8 cellular contexts compared by ENCODE assay signal in the genomic region with DNA sequence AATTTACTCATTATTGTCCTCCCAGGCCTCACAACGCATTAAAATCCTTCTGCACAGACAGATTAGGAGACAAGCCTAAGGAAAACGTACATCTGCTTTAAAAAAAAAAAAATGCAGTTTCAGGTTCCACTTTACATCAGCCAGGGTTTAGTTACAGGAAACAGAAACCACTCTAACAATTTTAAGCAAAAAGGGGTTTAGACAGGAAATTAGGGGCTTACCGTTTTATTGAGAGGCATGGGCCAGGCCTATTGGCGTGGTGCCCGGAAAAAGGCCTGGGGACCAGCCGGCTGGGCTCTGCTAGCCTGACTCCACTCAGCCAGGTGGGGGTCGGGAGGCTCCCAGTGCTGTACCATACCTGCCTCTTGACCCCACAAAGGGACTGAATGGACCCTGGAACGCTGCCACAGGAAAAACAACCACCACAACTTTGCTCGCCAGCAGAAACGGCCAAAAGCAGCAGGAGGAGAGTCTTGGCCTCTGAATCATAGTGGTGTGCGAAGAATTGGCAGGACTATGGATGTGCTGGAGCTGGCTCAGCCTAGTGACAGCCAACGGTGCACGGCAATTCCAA.
DNase-seq lines count a peak whose midpoint lies in the region; ATAC-seq and TF ChIP-seq lines count a peak whose summit lies in the region.

No MANE protein-coding gene starts in this region.

- H3K9me3 ChIP-seq in SU-DHL-6 (ENCODE audit: insufficient read depth, low read length): no peaks in the 10 kb centered on the region
- H3K9me3 ChIP-seq in body of pancreas: no peaks in the 10 kb centered on the region
- no peaks in the 10 kb centered on the region for H3K9me3 ChIP-seq in left lung
- 0 out of 2 replicates have a peak, but pooled peaks cover 3% of the 10 kb centered on the region for H3K9me3 ChIP-seq in Caco-2

- H3K27ac Mint-ChIP-seq in GM23338 (no peak overlapping the region), Caco-2 (ENCODE audit: unreplicated experiment) (no peak overlapping the region)

- H4K20me1 ChIP-seq in GM23338 (replicated peaks; ENCODE audit: insufficient read depth) (no peaks in the 10 kb centered on the region), SU-DHL-6 (ENCODE audit: low read depth, low read length) (no peaks in the 10 kb centered on the region)

- no TSS peak for BruUV-seq in Caco-2 (replicated peaks; lab: Mats Ljungman, UMichigan)

- H3K36me3 Mint-ChIP-seq in GM23338 (ENCODE audit: low read depth) (no peaks in the 10 kb centered on the region), Caco-2 (ENCODE audit: insufficient read depth, unreplicated experiment) (no peaks in the 10 kb centered on the region)

- DNase-seq in GM10248 (ENCODE audit: extremely low spot score) (peak; percentile 61), GM23338 (ENCODE audit: low spot score) (no peak), Kasumi-1 (lab: John Stamatoyannopoulos, UW) (peak; percentile 96 to 97), body of pancreas (peak; percentile 25 to 62 (median 46)), left lung (peak in 1 of 2 donors; percentile 73), Caco-2 (no peak)
- peak; percentile 24 for DNase-seq in stimulated activated CD8-positive, alpha-beta memory T cell treated with anti-CD3 and anti-CD28 coated beads, Interleukin-12 subunit alpha, Interleukin-12 subunit beta, amount 100 ng/mL, for 1 hour (ENCODE audit: low read depth)

- no peak overlapping the region for H3K4me3 Mint-ChIP-seq in GM23338
- no peak overlapping the region for H3K4me3 Mint-ChIP-seq in Caco-2 (ENCODE audit: unreplicated experiment)

- no peaks in the 10 kb centered on the region for H3K79me2 ChIP-seq in GM23338 (replicated peaks; ENCODE audit: insufficient read depth)
- no peaks in the 10 kb centered on the region for H3K79me2 ChIP-seq in SU-DHL-6 (ENCODE audit: insufficient read depth, low read length)

- H3K27me3 Mint-ChIP-seq in GM23338 (ENCODE audit: insufficient read depth, low read depth, poor library complexity) (peaks cover 18% of the 10 kb centered on the region), Caco-2 (ENCODE audit: insufficient read depth, unreplicated experiment) (peaks cover 5% of the 10 kb centered on the region)

- intact Hi-C loops in body of pancreas (cut with DNase I): no loop called here
- intact Hi-C loops in left lung (cut with DNase I): no loop called here
- intact Hi-C loops in Caco-2 (cut with micrococcal nuclease; ENCODE audit: unreplicated experiment): no loop called here

- CTCF ChIA-PET in GM10248 (lab: Yijun Ruan, JAX) (interaction anchor here (1.1 to 1.8 kb wide), 3 partner anchors 10 to 131 kb away, joined by 4 to 6 read pairs (median 4); no protein-coding TSS in a partner anchor), Caco-2 (lab: Charles Lee) (no interaction called here)

- TF ChIP-seq POLR2A in body of pancreas (IDR thresholded peaks at IDR 0.05): no peak

- H3K4me1 Mint-ChIP-seq in GM23338: peaks cover 32% of the 10 kb centered on the region
- H3K4me1 Mint-ChIP-seq in Caco-2 (ENCODE audit: low read depth, unreplicated experiment): peaks cover 7% of the 10 kb centered on the region

- POLR2A ChIA-PET in GM10248 (lab: Yijun Ruan, JAX): no interaction called here
- POLR2A ChIA-PET in Caco-2 (lab: Charles Lee): interaction anchor here (0.5 kb wide), 1 partner anchor 125 kb away, joined by 3 read pairs; a partner anchor contains a TSS

- H3K36me3 ChIP-seq in GM23338 (ENCODE audit: insufficient read depth) (no peaks in the 10 kb centered on the region), SU-DHL-6 (ENCODE audit: low read length) (no peaks in the 10 kb centered on the region), body of pancreas (replicated peaks in 1 of 2; ENCODE audit: insufficient read depth in 1 of 2, low read depth in 2 of 2) (no peaks in the 10 kb centered on the region), left lung (no peaks in the 10 kb centered on the region), Caco-2 (ENCODE audit: control insufficient read depth, insufficient read depth, low read length) (no peaks in the 10 kb centered on the region)

- H3K4me1 ChIP-seq in GM23338 (ENCODE audit: insufficient read depth): peaks cover 19% of the 10 kb centered on the region; the same call in 1 of the 2 replicates
- H3K4me1 ChIP-seq in body of pancreas: peaks cover 6% of the 10 kb centered on the region
- peaks cover 5 to 59% of the 10 kb centered on the region in 2 donors for H3K4me1 ChIP-seq in left lung
- H3K4me1 ChIP-seq in Caco-2: no peaks in the 10 kb centered on the region

- ATAC-seq in GM23338: no peak
- peak; percentile 60 for ATAC-seq in body of pancreas
- ATAC-seq in left lung: peak; percentile 81

- H2AFZ ChIP-seq in GM23338: peak overlapping the region; percentile 45; the same call in 1 of the 2 replicates
- H2AFZ ChIP-seq in SU-DHL-6 (ENCODE audit: low read depth, low read length, severe bottlenecking): peak overlapping the region; percentile 44

- peaks cover 19% of the 10 kb centered on the region for H3K27me3 ChIP-seq in GM23338 (ENCODE audit: insufficient read depth)
- H3K27me3 ChIP-seq in SU-DHL-6 (ENCODE audit: low read length): no peaks in the 10 kb centered on the region
- no peaks in the 10 kb centered on the region for H3K27me3 ChIP-seq in body of pancreas
- no peaks in the 10 kb centered on the region for H3K27me3 ChIP-seq in left lung
- H3K27me3 ChIP-seq in Caco-2 (replicated peaks; ENCODE audit: control insufficient read depth, insufficient read depth, low read length): no peaks in the 10 kb centered on the region; the same call in 1 of the 2 replicates

- no peak overlapping the region for H3K4me2 ChIP-seq in GM23338
- peak overlapping the region; percentile 56 for H3K4me2 ChIP-seq in SU-DHL-6 (ENCODE audit: low read depth, low read length, poor library complexity, severe bottlenecking)

- H3K9me2 ChIP-seq in GM23338 (ENCODE audit: insufficient read depth) (no peaks in the 10 kb centered on the region), SU-DHL-6 (replicated peaks; ENCODE audit: insufficient read depth, low read length) (no peaks in the 10 kb centered on the region)

- no peak overlapping the region for H3K4me3 ChIP-seq in GM23338
- peak overlapping the region; percentile 5 for H3K4me3 ChIP-seq in SU-DHL-6 (ENCODE audit: insufficient read depth, low read length, poor library complexity, severe bottlenecking)
- H3K4me3 ChIP-seq in body of pancreas: no peak overlapping the region
- no peak overlapping the region for H3K4me3 ChIP-seq in left lung
- H3K4me3 ChIP-seq in Caco-2 (ENCODE audit: low read depth, low read length): no peak overlapping the region

- H3K27ac ChIP-seq in GM23338 (ENCODE audit: low read depth) (no peak overlapping the region), SU-DHL-6 (ENCODE audit: low read depth, low read length) (peak overlapping the region; percentile 82), body of pancreas (peak overlapping the region in 2 of 4 donors; percentile 37 to 53), left lung (peak overlapping the region; percentile 60 to 78)

- peaks cover 5% of the 10 kb centered on the region; the same call in 1 of the 3 replicates for H3K9me3 Mint-ChIP-seq in GM23338
- H3K9me3 Mint-ChIP-seq in Caco-2 (ENCODE audit: unreplicated experiment): no peaks in the 10 kb centered on the region

- H3F3A ChIP-seq in GM23338 (replicated peaks; ENCODE audit: low read depth) (0 out of 2 replicates have a peak, but pooled peaks cover 4% of the 10 kb centered on the region), SU-DHL-6 (ENCODE audit: insufficient read depth) (no peaks in the 10 kb centered on the region; the same call in 1 of the 2 replicates)

- H3K9ac ChIP-seq in SU-DHL-6 (ENCODE audit: low read length): peak overlapping the region; percentile 55

- WGBS in body of pancreas, 2 donors: 47 to 58% methylated on average over 13 of the region's 13 CpGs

- no peak for TF ChIP-seq CTCF in GM10248 (IDR thresholded peaks at IDR 0.05; ENCODE audit: control extremely low read depth, extremely low read depth, low read depth, missing control alignments)
- no peak for TF ChIP-seq CTCF in GM23338 (conservative IDR thresholded peaks at IDR 0.05; ENCODE audit: low read depth in 2 of 2)
- no peak for TF ChIP-seq CTCF in SU-DHL-6 (IDR thresholded peaks at IDR 0.05; ENCODE audit: insufficient read depth, low read length, poor library complexity, severe bottlenecking)
- no peak for TF ChIP-seq CTCF in body of pancreas (IDR thresholded peaks at IDR 0.05)
- TF ChIP-seq CTCF in left lung (IDR thresholded peaks at IDR 0.05): no peak
- TF ChIP-seq CTCF in Caco-2 (IDR thresholded peaks at IDR 0.05; ENCODE audit: insufficient read depth in 1 of 2, low read depth in 1 of 2, low read length in 1 of 2, severe bottlenecking in 1 of 2, unreplicated experiment in 1 of 2): no peak

TF ChIP-seq in GM23338, 12 proteins besides CTCF, POLR2A, EP300 and RAD21 (continues in another document):
- TF ChIP-seq ZNF114 (CRISPR knock-in tag; IDR thresholded peaks at IDR 0.05) (no peak), STAT1 (IDR thresholded peaks at IDR 0.05; ENCODE audit: unreplicated experiment) (no peak), ZNF331 (CRISPR knock-in tag; IDR thresholded peaks at IDR 0.05; ENCODE audit: low read depth) (no peak), POLR2AphosphoS5 (IDR thresholded peaks at IDR 0.05; ENCODE audit: low read depth) (no peak)
- TF ChIP-seq, protein P1, sequence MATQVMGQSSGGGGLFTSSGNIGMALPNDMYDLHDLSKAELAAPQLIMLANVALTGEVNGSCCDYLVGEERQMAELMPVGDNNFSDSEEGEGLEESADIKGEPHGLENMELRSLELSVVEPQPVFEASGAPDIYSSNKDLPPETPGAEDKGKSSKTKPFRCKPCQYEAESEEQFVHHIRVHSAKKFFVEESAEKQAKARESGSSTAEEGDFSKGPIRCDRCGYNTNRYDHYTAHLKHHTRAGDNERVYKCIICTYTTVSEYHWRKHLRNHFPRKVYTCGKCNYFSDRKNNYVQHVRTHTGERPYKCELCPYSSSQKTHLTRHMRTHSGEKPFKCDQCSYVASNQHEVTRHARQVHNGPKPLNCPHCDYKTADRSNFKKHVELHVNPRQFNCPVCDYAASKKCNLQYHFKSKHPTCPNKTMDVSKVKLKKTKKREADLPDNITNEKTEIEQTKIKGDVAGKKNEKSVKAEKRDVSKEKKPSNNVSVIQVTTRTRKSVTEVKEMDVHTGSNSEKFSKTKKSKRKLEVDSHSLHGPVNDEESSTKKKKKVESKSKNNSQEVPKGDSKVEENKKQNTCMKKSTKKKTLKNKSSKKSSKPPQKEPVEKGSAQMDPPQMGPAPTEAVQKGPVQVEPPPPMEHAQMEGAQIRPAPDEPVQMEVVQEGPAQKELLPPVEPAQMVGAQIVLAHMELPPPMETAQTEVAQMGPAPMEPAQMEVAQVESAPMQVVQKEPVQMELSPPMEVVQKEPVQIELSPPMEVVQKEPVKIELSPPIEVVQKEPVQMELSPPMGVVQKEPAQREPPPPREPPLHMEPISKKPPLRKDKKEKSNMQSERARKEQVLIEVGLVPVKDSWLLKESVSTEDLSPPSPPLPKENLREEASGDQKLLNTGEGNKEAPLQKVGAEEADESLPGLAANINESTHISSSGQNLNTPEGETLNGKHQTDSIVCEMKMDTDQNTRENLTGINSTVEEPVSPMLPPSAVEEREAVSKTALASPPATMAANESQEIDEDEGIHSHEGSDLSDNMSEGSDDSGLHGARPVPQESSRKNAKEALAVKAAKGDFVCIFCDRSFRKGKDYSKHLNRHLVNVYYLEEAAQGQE (IDR thresholded peaks at IDR 0.05; ENCODE audit: unreplicated experiment): no peak

Comparison
In these comparisons a context has a peak if more than half of its experiments do, and no peak if none do; other contexts are left out.
1. DNase-seq: peak in GM10248 (single experiment), Kasumi-1 (2 of 2), body of pancreas (4 of 4) and stimulated activated CD8-positive, alpha-beta memory T cell treated with anti-CD3 and anti-CD28 coated beads, Interleukin-12 subunit alpha, Interleukin-12 subunit beta, amount 100 ng/mL, for 1 hour (single experiment); none in GM23338 (single experiment) and Caco-2 (0 of 2).